In genomic region chr9:112242147-112242804, GRCh38 we compare ENCODE assay signal across 21 cellular contexts.
"Had no signal": no experiment of that assay in that cellular context is flagged by ENCODE, and none has a peak within 500 bp of the region (broad histone marks: within the 10 kb centered on the region; RNA-seq: fewer than 3 reads in every experiment).

No MANE protein-coding gene starts in this region.

- H3K4me3 ChIP-seq: lung, sigmoid colon, skin epidermis, stomach, thoracic aorta had no signal

- H3K4me1 ChIP-seq: sigmoid colon had no signal

- FAIRE-seq: colon, kidney, urothelium cell line had no signal

- H3K27ac ChIP-seq: foreskin keratinocyte, neutrophil, sigmoid colon, skin epidermis, stomach, thoracic aorta had no signal

- H3K36me3 ChIP-seq: sigmoid colon had no signal

- DNase-seq: erythroblast; immature natural killer cell; kidney; left cardiac atrium; left ventricle myocardium superior; midbrain; naive B cell; posterior cingulate gyrus; sigmoid colon; stimulated activated naive CD4-positive, alpha-beta T cell; stomach; substantia nigra had no signal

- H3K9me3 ChIP-seq: neutrophil, sigmoid colon, stomach, thoracic aorta had no signal

- ATAC-seq: left cardiac atrium, left ventricle myocardium superior had no signal

- H3K27me3 ChIP-seq: foreskin keratinocyte, neutrophil, sigmoid colon, stomach had no signal

- H3K9me3 Mint-ChIP-seq: dendritic cell treated with granulocyte-macrophage colony-stimulating factor and Interleukin-4, amounts not matched to agents 40 ng/mL and 50 ng/mL, for 4 days; immature natural killer cell; type B pancreatic cell had no signal

- H3K27me3 Mint-ChIP-seq: dendritic cell treated with granulocyte-macrophage colony-stimulating factor and Interleukin-4, amounts not matched to agents 40 ng/mL and 50 ng/mL, for 4 days; naive B cell; type B pancreatic cell had no signal

- H3K27ac Mint-ChIP-seq: dendritic cell treated with granulocyte-macrophage colony-stimulating factor and Interleukin-4, amounts not matched to agents 40 ng/mL and 50 ng/mL, for 4 days; immature natural killer cell; naive B cell; type B pancreatic cell had no signal

- H3K4me3 Mint-ChIP-seq: dendritic cell treated with granulocyte-macrophage colony-stimulating factor and Interleukin-4, amounts not matched to agents 40 ng/mL and 50 ng/mL, for 4 days; immature natural killer cell; naive B cell; type B pancreatic cell had no signal
